ENCODE assay signal across 1 cellular context in the genomic region with DNA sequence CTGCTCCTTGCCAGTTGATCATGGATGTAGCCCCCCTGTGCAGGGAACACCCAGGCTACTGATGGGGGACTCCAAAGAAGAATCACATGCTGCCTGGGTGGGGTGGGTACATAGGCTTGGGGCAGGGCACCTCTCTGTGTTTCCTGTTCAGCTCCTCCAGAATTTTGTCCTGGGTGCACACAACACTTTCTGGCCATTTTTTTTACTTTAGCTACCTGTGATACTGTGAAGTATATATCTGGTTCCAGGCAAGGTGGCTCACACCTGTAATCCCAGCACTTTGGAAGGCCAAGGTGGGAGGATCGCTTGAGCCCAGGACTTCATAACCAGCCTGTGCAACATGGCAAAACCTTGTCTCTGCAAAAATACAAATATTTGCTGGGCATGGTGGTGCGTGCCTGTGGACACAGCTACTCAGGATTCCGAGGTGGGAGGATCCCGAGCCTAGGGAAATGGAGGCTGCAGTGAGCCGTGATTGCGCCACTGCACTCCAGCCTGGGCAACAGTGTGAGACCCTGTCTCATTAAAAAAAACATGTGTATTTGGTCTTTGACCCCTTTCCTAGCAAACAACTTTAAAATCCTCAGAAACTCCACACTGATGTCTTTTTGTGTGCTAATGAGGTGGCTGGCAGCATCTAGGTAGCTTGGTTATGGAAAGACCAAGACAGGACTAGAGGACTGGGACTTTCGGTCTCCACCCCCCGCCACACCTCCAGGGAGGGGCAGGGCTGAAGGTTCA.
TF ChIP-seq lines count a peak whose summit lies in the region.

No MANE protein-coding gene starts in this region.

TF ChIP-seq in HepG2, 621 proteins besides CTCF, POLR2A, EP300 and RAD21 (continued from another document and continues in another):
- TF ChIP-seq, protein P1, sequence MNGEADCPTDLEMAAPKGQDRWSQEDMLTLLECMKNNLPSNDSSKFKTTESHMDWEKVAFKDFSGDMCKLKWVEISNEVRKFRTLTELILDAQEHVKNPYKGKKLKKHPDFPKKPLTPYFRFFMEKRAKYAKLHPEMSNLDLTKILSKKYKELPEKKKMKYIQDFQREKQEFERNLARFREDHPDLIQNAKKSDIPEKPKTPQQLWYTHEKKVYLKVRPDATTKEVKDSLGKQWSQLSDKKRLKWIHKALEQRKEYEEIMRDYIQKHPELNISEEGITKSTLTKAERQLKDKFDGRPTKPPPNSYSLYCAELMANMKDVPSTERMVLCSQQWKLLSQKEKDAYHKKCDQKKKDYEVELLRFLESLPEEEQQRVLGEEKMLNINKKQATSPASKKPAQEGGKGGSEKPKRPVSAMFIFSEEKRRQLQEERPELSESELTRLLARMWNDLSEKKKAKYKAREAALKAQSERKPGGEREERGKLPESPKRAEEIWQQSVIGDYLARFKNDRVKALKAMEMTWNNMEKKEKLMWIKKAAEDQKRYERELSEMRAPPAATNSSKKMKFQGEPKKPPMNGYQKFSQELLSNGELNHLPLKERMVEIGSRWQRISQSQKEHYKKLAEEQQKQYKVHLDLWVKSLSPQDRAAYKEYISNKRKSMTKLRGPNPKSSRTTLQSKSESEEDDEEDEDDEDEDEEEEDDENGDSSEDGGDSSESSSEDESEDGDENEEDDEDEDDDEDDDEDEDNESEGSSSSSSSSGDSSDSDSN (CRISPR knock-in tag; IDR thresholded peaks at IDR 0.05), result peak; percentile 46; the same call in 1 of the 2 replicates
- TF ChIP-seq, protein P2, sequence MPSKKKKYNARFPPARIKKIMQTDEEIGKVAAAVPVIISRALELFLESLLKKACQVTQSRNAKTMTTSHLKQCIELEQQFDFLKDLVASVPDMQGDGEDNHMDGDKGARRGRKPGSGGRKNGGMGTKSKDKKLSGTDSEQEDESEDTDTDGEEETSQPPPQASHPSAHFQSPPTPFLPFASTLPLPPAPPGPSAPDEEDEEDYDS (CRISPR knock-in tag; IDR thresholded peaks at IDR 0.05), result peak; percentile 80; the same call in 1 of the 2 replicates
- TF ChIP-seq IRF2 (CRISPR knock-in tag; IDR thresholded peaks at IDR 0.05) (peak; percentile 81; the same call in 1 of the 2 replicates), FOXA3 (CRISPR knock-in tag; IDR thresholded peaks at IDR 0.05) (peak; percentile 84), ZFP41 (CRISPR knock-in tag; IDR thresholded peaks at IDR 0.05; ENCODE audit: borderline replicate concordance) (peak; percentile 49; the same call in 1 of the 2 replicates), ZNF777 (CRISPR knock-in tag; IDR thresholded peaks at IDR 0.05) (no peak; the same call in 1 of the 2 replicates), GTF3A (CRISPR knock-in tag; conservative IDR thresholded peaks at IDR 0.05) (no peak), KDM6A (CRISPR knock-in tag; IDR thresholded peaks at IDR 0.05; ENCODE audit: low read depth) (0 out of 2 replicates have a peak, but pooled peaks have one; percentile 28), POLR2G (IDR thresholded peaks at IDR 0.05; ENCODE audit: low read depth, low read length) (0 out of 2 replicates have a peak, but pooled peaks have one; percentile 6), SMAD9 (CRISPR knock-in tag; IDR thresholded peaks at IDR 0.05) (no peak), ZC3H4 (CRISPR knock-in tag; IDR thresholded peaks at IDR 0.05; ENCODE audit: borderline replicate concordance) (no peak; the same call in 1 of the 2 replicates), ZNF605 (CRISPR knock-in tag; IDR thresholded peaks at IDR 0.05) (0 out of 2 replicates have a peak, but pooled peaks have one; percentile 25)
- TF ChIP-seq, protein P3, sequence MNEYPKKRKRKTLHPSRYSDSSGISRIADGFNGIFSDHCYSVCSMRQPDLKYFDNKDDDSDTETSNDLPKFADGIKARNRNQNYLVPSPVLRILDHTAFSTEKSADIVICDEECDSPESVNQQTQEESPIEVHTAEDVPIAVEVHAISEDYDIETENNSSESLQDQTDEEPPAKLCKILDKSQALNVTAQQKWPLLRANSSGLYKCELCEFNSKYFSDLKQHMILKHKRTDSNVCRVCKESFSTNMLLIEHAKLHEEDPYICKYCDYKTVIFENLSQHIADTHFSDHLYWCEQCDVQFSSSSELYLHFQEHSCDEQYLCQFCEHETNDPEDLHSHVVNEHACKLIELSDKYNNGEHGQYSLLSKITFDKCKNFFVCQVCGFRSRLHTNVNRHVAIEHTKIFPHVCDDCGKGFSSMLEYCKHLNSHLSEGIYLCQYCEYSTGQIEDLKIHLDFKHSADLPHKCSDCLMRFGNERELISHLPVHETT (CRISPR knock-in tag; conservative IDR thresholded peaks at IDR 0.05), result no peak
- TF ChIP-seq, protein P4, sequence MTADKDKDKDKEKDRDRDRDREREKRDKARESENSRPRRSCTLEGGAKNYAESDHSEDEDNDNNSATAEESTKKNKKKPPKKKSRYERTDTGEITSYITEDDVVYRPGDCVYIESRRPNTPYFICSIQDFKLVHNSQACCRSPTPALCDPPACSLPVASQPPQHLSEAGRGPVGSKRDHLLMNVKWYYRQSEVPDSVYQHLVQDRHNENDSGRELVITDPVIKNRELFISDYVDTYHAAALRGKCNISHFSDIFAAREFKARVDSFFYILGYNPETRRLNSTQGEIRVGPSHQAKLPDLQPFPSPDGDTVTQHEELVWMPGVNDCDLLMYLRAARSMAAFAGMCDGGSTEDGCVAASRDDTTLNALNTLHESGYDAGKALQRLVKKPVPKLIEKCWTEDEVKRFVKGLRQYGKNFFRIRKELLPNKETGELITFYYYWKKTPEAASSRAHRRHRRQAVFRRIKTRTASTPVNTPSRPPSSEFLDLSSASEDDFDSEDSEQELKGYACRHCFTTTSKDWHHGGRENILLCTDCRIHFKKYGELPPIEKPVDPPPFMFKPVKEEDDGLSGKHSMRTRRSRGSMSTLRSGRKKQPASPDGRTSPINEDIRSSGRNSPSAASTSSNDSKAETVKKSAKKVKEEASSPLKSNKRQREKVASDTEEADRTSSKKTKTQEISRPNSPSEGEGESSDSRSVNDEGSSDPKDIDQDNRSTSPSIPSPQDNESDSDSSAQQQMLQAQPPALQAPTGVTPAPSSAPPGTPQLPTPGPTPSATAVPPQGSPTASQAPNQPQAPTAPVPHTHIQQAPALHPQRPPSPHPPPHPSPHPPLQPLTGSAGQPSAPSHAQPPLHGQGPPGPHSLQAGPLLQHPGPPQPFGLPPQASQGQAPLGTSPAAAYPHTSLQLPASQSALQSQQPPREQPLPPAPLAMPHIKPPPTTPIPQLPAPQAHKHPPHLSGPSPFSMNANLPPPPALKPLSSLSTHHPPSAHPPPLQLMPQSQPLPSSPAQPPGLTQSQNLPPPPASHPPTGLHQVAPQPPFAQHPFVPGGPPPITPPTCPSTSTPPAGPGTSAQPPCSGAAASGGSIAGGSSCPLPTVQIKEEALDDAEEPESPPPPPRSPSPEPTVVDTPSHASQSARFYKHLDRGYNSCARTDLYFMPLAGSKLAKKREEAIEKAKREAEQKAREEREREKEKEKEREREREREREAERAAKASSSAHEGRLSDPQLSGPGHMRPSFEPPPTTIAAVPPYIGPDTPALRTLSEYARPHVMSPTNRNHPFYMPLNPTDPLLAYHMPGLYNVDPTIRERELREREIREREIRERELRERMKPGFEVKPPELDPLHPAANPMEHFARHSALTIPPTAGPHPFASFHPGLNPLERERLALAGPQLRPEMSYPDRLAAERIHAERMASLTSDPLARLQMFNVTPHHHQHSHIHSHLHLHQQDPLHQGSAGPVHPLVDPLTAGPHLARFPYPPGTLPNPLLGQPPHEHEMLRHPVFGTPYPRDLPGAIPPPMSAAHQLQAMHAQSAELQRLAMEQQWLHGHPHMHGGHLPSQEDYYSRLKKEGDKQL (CRISPR knock-in tag; IDR thresholded peaks at IDR 0.05; ENCODE audit: low read depth), result peak; percentile 17; the same call in 1 of the 2 replicates
- TF ChIP-seq, protein P5, sequence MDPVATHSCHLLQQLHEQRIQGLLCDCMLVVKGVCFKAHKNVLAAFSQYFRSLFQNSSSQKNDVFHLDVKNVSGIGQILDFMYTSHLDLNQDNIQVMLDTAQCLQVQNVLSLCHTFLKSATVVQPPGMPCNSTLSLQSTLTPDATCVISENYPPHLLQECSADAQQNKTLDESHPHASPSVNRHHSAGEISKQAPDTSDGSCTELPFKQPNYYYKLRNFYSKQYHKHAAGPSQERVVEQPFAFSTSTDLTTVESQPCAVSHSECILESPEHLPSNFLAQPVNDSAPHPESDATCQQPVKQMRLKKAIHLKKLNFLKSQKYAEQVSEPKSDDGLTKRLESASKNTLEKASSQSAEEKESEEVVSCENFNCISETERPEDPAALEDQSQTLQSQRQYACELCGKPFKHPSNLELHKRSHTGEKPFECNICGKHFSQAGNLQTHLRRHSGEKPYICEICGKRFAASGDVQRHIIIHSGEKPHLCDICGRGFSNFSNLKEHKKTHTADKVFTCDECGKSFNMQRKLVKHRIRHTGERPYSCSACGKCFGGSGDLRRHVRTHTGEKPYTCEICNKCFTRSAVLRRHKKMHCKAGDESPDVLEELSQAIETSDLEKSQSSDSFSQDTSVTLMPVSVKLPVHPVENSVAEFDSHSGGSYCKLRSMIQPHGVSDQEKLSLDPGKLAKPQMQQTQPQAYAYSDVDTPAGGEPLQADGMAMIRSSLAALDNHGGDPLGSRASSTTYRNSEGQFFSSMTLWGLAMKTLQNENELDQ (CRISPR knock-in tag; IDR thresholded peaks at IDR 0.05; ENCODE audit: borderline replicate concordance), result 0 out of 2 replicates have a peak, but pooled peaks have one; percentile 31
- TF ChIP-seq, protein P6, sequence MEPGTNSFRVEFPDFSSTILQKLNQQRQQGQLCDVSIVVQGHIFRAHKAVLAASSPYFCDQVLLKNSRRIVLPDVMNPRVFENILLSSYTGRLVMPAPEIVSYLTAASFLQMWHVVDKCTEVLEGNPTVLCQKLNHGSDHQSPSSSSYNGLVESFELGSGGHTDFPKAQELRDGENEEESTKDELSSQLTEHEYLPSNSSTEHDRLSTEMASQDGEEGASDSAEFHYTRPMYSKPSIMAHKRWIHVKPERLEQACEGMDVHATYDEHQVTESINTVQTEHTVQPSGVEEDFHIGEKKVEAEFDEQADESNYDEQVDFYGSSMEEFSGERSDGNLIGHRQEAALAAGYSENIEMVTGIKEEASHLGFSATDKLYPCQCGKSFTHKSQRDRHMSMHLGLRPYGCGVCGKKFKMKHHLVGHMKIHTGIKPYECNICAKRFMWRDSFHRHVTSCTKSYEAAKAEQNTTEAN (CRISPR knock-in tag; conservative IDR thresholded peaks at IDR 0.05), result 0 out of 2 replicates have a peak, but pooled peaks have one; percentile 43
- TF ChIP-seq, protein P7, sequence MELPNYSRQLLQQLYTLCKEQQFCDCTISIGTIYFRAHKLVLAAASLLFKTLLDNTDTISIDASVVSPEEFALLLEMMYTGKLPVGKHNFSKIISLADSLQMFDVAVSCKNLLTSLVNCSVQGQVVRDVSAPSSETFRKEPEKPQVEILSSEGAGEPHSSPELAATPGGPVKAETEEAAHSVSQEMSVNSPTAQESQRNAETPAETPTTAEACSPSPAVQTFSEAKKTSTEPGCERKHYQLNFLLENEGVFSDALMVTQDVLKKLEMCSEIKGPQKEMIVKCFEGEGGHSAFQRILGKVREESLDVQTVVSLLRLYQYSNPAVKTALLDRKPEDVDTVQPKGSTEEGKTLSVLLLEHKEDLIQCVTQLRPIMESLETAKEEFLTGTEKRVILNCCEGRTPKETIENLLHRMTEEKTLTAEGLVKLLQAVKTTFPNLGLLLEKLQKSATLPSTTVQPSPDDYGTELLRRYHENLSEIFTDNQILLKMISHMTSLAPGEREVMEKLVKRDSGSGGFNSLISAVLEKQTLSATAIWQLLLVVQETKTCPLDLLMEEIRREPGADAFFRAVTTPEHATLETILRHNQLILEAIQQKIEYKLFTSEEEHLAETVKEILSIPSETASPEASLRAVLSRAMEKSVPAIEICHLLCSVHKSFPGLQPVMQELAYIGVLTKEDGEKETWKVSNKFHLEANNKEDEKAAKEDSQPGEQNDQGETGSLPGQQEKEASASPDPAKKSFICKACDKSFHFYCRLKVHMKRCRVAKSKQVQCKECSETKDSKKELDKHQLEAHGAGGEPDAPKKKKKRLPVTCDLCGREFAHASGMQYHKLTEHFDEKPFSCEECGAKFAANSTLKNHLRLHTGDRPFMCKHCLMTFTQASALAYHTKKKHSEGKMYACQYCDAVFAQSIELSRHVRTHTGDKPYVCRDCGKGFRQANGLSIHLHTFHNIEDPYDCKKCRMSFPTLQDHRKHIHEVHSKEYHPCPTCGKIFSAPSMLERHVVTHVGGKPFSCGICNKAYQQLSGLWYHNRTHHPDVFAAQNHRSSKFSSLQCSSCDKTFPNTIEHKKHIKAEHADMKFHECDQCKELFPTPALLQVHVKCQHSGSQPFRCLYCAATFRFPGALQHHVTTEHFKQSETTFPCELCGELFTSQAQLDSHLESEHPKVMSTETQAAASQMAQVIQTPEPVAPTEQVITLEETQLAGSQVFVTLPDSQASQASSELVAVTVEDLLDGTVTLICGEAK (IDR thresholded peaks at IDR 0.05), result no peak
- TF ChIP-seq, protein P7 (CRISPR knock-in tag; IDR thresholded peaks at IDR 0.05), result peak; percentile 77
- TF ChIP-seq, protein P8, sequence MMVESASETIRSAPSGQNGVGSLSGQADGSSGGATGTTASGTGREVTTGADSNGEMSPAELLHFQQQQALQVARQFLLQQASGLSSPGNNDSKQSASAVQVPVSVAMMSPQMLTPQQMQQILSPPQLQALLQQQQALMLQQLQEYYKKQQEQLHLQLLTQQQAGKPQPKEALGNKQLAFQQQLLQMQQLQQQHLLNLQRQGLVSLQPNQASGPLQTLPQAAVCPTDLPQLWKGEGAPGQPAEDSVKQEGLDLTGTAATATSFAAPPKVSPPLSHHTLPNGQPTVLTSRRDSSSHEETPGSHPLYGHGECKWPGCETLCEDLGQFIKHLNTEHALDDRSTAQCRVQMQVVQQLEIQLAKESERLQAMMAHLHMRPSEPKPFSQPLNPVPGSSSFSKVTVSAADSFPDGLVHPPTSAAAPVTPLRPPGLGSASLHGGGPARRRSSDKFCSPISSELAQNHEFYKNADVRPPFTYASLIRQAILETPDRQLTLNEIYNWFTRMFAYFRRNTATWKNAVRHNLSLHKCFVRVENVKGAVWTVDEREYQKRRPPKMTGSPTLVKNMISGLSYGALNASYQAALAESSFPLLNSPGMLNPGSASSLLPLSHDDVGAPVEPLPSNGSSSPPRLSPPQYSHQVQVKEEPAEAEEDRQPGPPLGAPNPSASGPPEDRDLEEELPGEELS (CRISPR knock-in tag; IDR thresholded peaks at IDR 0.05), result peak; percentile 96
